ENCODE assay signal across 8 cellular contexts in genomic region chr16:21645261-21645721, GRCh38. TPM values are rescaled to one million over a fixed set of nuclear protein-coding genes. Genes with fewer than 3 reads are reported as not detected.
DNase-seq lines count a peak whose midpoint lies in the region; ATAC-seq and TF ChIP-seq lines count a peak whose summit lies in the region.

No MANE protein-coding gene starts in this region.

- H3K27me3 ChIP-seq in foreskin keratinocyte: no peaks in the 10 kb centered on the region

- no peaks in the 10 kb centered on the region for H3K9me3 Mint-ChIP-seq in activated CD4-positive, alpha-beta memory T cell treated with anti-CD3 and anti-CD28 coated beads, Interleukin-2, amount 10 ng/mL, durations not matched to agents 7 days and 5 days
- no peaks in the 10 kb centered on the region for H3K9me3 Mint-ChIP-seq in stimulated activated memory B cell treated with anti-CD40 and anti-IgM and Interleukin-4, amounts not matched to agents 10 μg/mL and 1 μg/mL and 100 μg/mL, for 72 hours

- H3K4me3 Mint-ChIP-seq in activated CD4-positive, alpha-beta memory T cell treated with anti-CD3 and anti-CD28 coated beads, Interleukin-2, amount 10 ng/mL, durations not matched to agents 7 days and 5 days: peak overlapping the region; percentile 76
- H3K4me3 Mint-ChIP-seq in stimulated activated memory B cell treated with anti-CD40 and anti-IgM and Interleukin-4, amounts not matched to agents 10 μg/mL and 1 μg/mL and 100 μg/mL, for 72 hours: peak overlapping the region; percentile 79

- POLR2A ChIA-PET in activated CD4-positive, alpha-beta memory T cell treated with anti-CD3 and anti-CD28 coated beads, Interleukin-2, amount 10 ng/mL, durations not matched to agents 7 days and 5 days (lab: Charles Lee): interaction anchor here (0.7 to 3.7 kb wide), 15 partner anchors 12 to 653 kb away, joined by 3 to 27 read pairs (median 4); partner anchors contain the start of genes METTL9 and UQCRC2

- DNase-seq in AG10803 (ENCODE audit: low read depth) (peak; percentile 25), fibroblast of peridontal ligament (ENCODE audit: extremely low read depth) (peak; percentile 77), foreskin keratinocyte (no peak), cortex of kidney (lab: John Stamatoyannopoulos, UW) (no peak)
- DNase-seq in activated CD4-positive, alpha-beta memory T cell treated with anti-CD3 and anti-CD28 coated beads, Interleukin-2, amount 10 ng/mL, durations not matched to agents 7 days and 5 days: peak; percentile 42

- CTCF ChIA-PET in activated CD4-positive, alpha-beta memory T cell treated with anti-CD3 and anti-CD28 coated beads, Interleukin-2, amount 10 ng/mL, durations not matched to agents 7 days and 5 days (lab: Charles Lee): interaction anchor here (0.6 to 5.0 kb wide), 9 partner anchors 10 to 365 kb away, joined by 3 to 40 read pairs (median 3); no protein-coding TSS in a partner anchor

- H3K27ac Mint-ChIP-seq in activated CD4-positive, alpha-beta memory T cell treated with anti-CD3 and anti-CD28 coated beads, Interleukin-2, amount 10 ng/mL, durations not matched to agents 7 days and 5 days: peak overlapping the region; percentile 91
- H3K27ac Mint-ChIP-seq in stimulated activated memory B cell treated with anti-CD40 and anti-IgM and Interleukin-4, amounts not matched to agents 10 μg/mL and 1 μg/mL and 100 μg/mL, for 72 hours: peak overlapping the region; percentile 84

- TF ChIP-seq CTCF in AG10803 (conservative IDR thresholded peaks at IDR 0.05; ENCODE audit: low read length) (no peak), foreskin keratinocyte (conservative IDR thresholded peaks at IDR 0.05) (no peak)

- H3K4me3 ChIP-seq in AG10803 (ENCODE audit: low read length): peak overlapping the region; percentile 26

- H3K27me3 Mint-ChIP-seq in activated CD4-positive, alpha-beta memory T cell treated with anti-CD3 and anti-CD28 coated beads, Interleukin-2, amount 10 ng/mL, durations not matched to agents 7 days and 5 days: no peaks in the 10 kb centered on the region
- no peaks in the 10 kb centered on the region for H3K27me3 Mint-ChIP-seq in stimulated activated memory B cell treated with anti-CD40 and anti-IgM and Interleukin-4, amounts not matched to agents 10 μg/mL and 1 μg/mL and 100 μg/mL, for 72 hours

- H3K4me1 ChIP-seq in foreskin keratinocyte: peaks cover 6% of the 10 kb centered on the region

- H3K4me1 Mint-ChIP-seq in activated CD4-positive, alpha-beta memory T cell treated with anti-CD3 and anti-CD28 coated beads, Interleukin-2, amount 10 ng/mL, durations not matched to agents 7 days and 5 days: peaks cover 48% of the 10 kb centered on the region
- peaks cover 60% of the 10 kb centered on the region for H3K4me1 Mint-ChIP-seq in stimulated activated memory B cell treated with anti-CD40 and anti-IgM and Interleukin-4, amounts not matched to agents 10 μg/mL and 1 μg/mL and 100 μg/mL, for 72 hours

- H3K36me3 Mint-ChIP-seq in activated CD4-positive, alpha-beta memory T cell treated with anti-CD3 and anti-CD28 coated beads, Interleukin-2, amount 10 ng/mL, durations not matched to agents 7 days and 5 days (ENCODE audit: low read depth): peaks cover 7% of the 10 kb centered on the region
- H3K36me3 Mint-ChIP-seq in stimulated activated memory B cell treated with anti-CD40 and anti-IgM and Interleukin-4, amounts not matched to agents 10 μg/mL and 1 μg/mL and 100 μg/mL, for 72 hours: no peaks in the 10 kb centered on the region

- no peak overlapping the region for H3K27ac ChIP-seq in foreskin keratinocyte

- ATAC-seq in HG02678 (IDR thresholded peaks at IDR 0.05; ENCODE audit: unreplicated experiment) (peak; percentile 30), GM19397 (IDR thresholded peaks at IDR 0.05; ENCODE audit: unreplicated experiment) (no peak), foreskin keratinocyte (no peak)
- peak; percentile 66 for ATAC-seq in stimulated activated memory B cell treated with anti-CD40 and anti-IgM and Interleukin-4, amounts not matched to agents 10 μg/mL and 1 μg/mL and 100 μg/mL, for 72 hours

RNA-seq across cellular contexts. Expression of gene IGSF6, which starts 7.1 kb away (rescaled TPM):
- under 1 TPM; 0.15 TPM for total RNA-seq in activated CD4-positive, alpha-beta memory T cell treated with anti-CD3 and anti-CD28 coated beads, Interleukin-2, amount 10 ng/mL, durations not matched to agents 7 days and 5 days
- total RNA-seq in foreskin keratinocyte: 0.03 and 0.04 TPM in 2 replicates
- polyA plus RNA-seq in foreskin keratinocyte: 0.03 TPM in 1 of 2 replicates, not detected in the other

RNA-seq across cellular contexts. Expression of gene OTOA, which starts 18.5 kb away (rescaled TPM):
- total RNA-seq in activated CD4-positive, alpha-beta memory T cell treated with anti-CD3 and anti-CD28 coated beads, Interleukin-2, amount 10 ng/mL, durations not matched to agents 7 days and 5 days: under 1 TPM; 0.15 to 0.18 TPM
- 0.07 and 0.17 TPM in 2 replicates for total RNA-seq in foreskin keratinocyte
- polyA plus RNA-seq in foreskin keratinocyte: 0.04 and 0.07 TPM in 2 replicates

RNA-seq across cellular contexts. Expression of gene METTL9, which starts 45.9 kb away (rescaled TPM):
- 10 to 100 TPM; 84.2 to 86.1 TPM for total RNA-seq in activated CD4-positive, alpha-beta memory T cell treated with anti-CD3 and anti-CD28 coated beads, Interleukin-2, amount 10 ng/mL, durations not matched to agents 7 days and 5 days
- 89.5 and 92.6 TPM in 2 replicates for total RNA-seq in foreskin keratinocyte
- polyA plus RNA-seq in foreskin keratinocyte: 77.3 and 89.4 TPM in 2 replicates

Comparison
In these comparisons a context has a peak if more than half of its experiments do, and no peak if none do; other contexts are left out.
1. DNase-seq: peak in AG10803 (single experiment), activated CD4-positive, alpha-beta memory T cell treated with anti-CD3 and anti-CD28 coated beads, Interleukin-2, amount 10 ng/mL, durations not matched to agents 7 days and 5 days (single experiment) and fibroblast of peridontal ligament (single experiment); none in foreskin keratinocyte (0 of 2) and cortex of kidney (single experiment).
2. ATAC-seq: peak in HG02678 (single experiment) and stimulated activated memory B cell treated with anti-CD40 and anti-IgM and Interleukin-4, amounts not matched to agents 10 μg/mL and 1 μg/mL and 100 μg/mL, for 72 hours (single experiment); none in GM19397 (single experiment) and foreskin keratinocyte (single experiment).